Comparison of ENCODE assay signal across 15 cellular contexts in genomic region chr6:4907602-4908001, GRCh38.
DNase-seq lines count a peak whose midpoint lies in the region; ATAC-seq and TF ChIP-seq lines count a peak whose summit lies in the region.
"Had no signal": no experiment of that assay in that cellular context is flagged by ENCODE, and none has a peak within 500 bp of the region (broad histone marks: within the 10 kb centered on the region; RNA-seq: fewer than 3 reads in every experiment).

No MANE protein-coding gene starts in this region.

- H3K9ac ChIP-seq in OCI-LY3 (ENCODE audit: low read length), result peak overlapping the region; percentile 67; the same call in 1 of the 2 replicates

- H3K4me1 ChIP-seq in OCI-LY3 (ENCODE audit: low read length) (peaks cover 55% of the 10 kb centered on the region), Peyer's patch (peaks cover 0 to 27% (median 0%) of the 10 kb centered on the region in 4 donors)
- peaks cover 12% of the 10 kb centered on the region for H3K4me1 ChIP-seq in CD4-positive, alpha-beta memory T cell (ENCODE audit: insufficient read depth, low read length)

- H2AFZ ChIP-seq in OCI-LY3 (ENCODE audit: low read depth, low read length), result no peak overlapping the region

- peak overlapping the region in 6 of 8 donors; percentile 15 to 76 (median 58) for H3K4me3 Mint-ChIP-seq in naive B cell
- peak overlapping the region in 1 of 8 donors; percentile 27 for H3K4me3 Mint-ChIP-seq in CD4-positive, alpha-beta memory T cell

- intact Hi-C loops in CD4-positive, alpha-beta memory T cell (cut with micrococcal nuclease), result no loop called here

- H3K4me2 ChIP-seq in OCI-LY3 (ENCODE audit: low read length), result peak overlapping the region; percentile 97

- peaks cover 34 to 57% (median 55%) of the 10 kb centered on the region in 3 donors for H3K4me1 Mint-ChIP-seq in naive B cell
- H3K4me1 Mint-ChIP-seq in CD4-positive, alpha-beta memory T cell, result peaks cover 26 to 50% (median 44%) of the 10 kb centered on the region in 4 donors

- H3K4me3 ChIP-seq in OCI-LY3 (ENCODE audit: low read length) (peak overlapping the region; percentile 71), Peyer's patch (no peak overlapping the region)
- no peak overlapping the region for H3K4me3 ChIP-seq in CD4-positive, alpha-beta memory T cell (ENCODE audit: low read length in 2 of 2)
- H3K4me3 ChIP-seq: colonic mucosa, esophagus squamous epithelium, left lung had no signal

- H4K20me1 ChIP-seq in OCI-LY3 (ENCODE audit: insufficient read depth, low read length), result peaks cover 5% of the 10 kb centered on the region; the same call in 1 of the 2 replicates

- CTCF ChIA-PET in CD4-positive, alpha-beta memory T cell (lab: Charles Lee; ENCODE audit: partially characterized antibody), result no interaction called here

- no peak for TF ChIP-seq CTCF in OCI-LY3 (IDR thresholded peaks at IDR 0.05; ENCODE audit: low read depth, low read length)
- TF ChIP-seq CTCF in Peyer's patch (IDR thresholded peaks at IDR 0.05), result no peak

- peaks cover 0 to 12% of the 10 kb centered on the region in 2 donors for H3K36me3 Mint-ChIP-seq in naive B cell
- peaks cover 25 to 43% of the 10 kb centered on the region in 2 donors for H3K36me3 Mint-ChIP-seq in CD4-positive, alpha-beta memory T cell

- POLR2A ChIA-PET in CD4-positive, alpha-beta memory T cell (lab: Charles Lee; ENCODE audit: partially characterized antibody), result no interaction called here

- TF ChIP-seq POLR2A in Peyer's patch (IDR thresholded peaks at IDR 0.05), result no peak

- ATAC-seq in GM21367 (IDR thresholded peaks at IDR 0.05; ENCODE audit: unreplicated experiment) (peak; percentile 41), naive B cell (ENCODE audit: low read depth in 2 of 2) (no peak)
- ATAC-seq: left lung had no signal

- peaks cover 12% of the 10 kb centered on the region for H3K36me3 ChIP-seq in OCI-LY3 (replicated peaks; ENCODE audit: low read depth, low read length)
- H3K36me3 ChIP-seq in CD4-positive, alpha-beta memory T cell (ENCODE audit: insufficient read depth, low read length), result no peaks in the 10 kb centered on the region
- no peaks in the 10 kb centered on the region for H3K36me3 ChIP-seq in Peyer's patch
- H3K36me3 ChIP-seq: colonic mucosa had no signal

- no peaks in the 10 kb centered on the region for H3K27me3 ChIP-seq in OCI-LY3 (ENCODE audit: low read depth, low read length)
- no peaks in the 10 kb centered on the region for H3K27me3 ChIP-seq in CD4-positive, alpha-beta memory T cell (ENCODE audit: insufficient read depth, low read length)
- H3K27me3 ChIP-seq in Peyer's patch, result no peaks in the 10 kb centered on the region
- H3K27me3 ChIP-seq: colonic mucosa, esophagus squamous epithelium, left lung had no signal

- peak overlapping the region in 3 of 6 donors; percentile 73 to 93 (median 92) for H3K27ac Mint-ChIP-seq in naive B cell
- H3K27ac Mint-ChIP-seq in CD4-positive, alpha-beta memory T cell, result peak overlapping the region in 2 of 7 donors; percentile 57 to 76

- peak; percentile 16 for DNase-seq in ELR (ENCODE audit: low read depth)
- DNase-seq in naive B cell, result no peak
- no peak for DNase-seq in CD4-positive, alpha-beta memory T cell
- DNase-seq in Peyer's patch, result no peak
- DNase-seq in NCI-H345 treated with DMSO at 0.1 percent for 48 hours (lab: John Stamatoyannopoulos, UW; ENCODE audit: unreplicated experiment), result no peak
- DNase-seq in GOT3 (lab: John Stamatoyannopoulos, UW), result no peak
- DNase-seq: amniotic stem cell; C1 segment of cervical spinal cord; esophagus squamous epithelium; left lung; NCI-H1694 treated with DMSO at 0.1 percent for 48 hours; stimulated activated CD4-positive, alpha-beta T cell treated with anti-CD3 and anti-CD28 coated beads, Interleukin-1b, Interleukin-23, amount 100 ng/mL, for 48 hours had no signal

- H3K27me3 Mint-ChIP-seq in naive B cell, result no peaks in the 10 kb centered on the region
- H3K27me3 Mint-ChIP-seq in CD4-positive, alpha-beta memory T cell, result no peaks in the 10 kb centered on the region

- H3K9me3 ChIP-seq in OCI-LY3 (ENCODE audit: insufficient read depth, low read length), result no peaks in the 10 kb centered on the region
- no peaks in the 10 kb centered on the region for H3K9me3 ChIP-seq in CD4-positive, alpha-beta memory T cell (ENCODE audit: control insufficient read depth in 1 of 2, low read length in 2 of 2)
- no peaks in the 10 kb centered on the region for H3K9me3 ChIP-seq in Peyer's patch
- H3K9me3 ChIP-seq: colonic mucosa, esophagus squamous epithelium, left lung had no signal

- H3K9me3 Mint-ChIP-seq in naive B cell, result peaks cover 0 to 2% (median 0%) of the 10 kb centered on the region in 7 donors
- peaks cover 0 to 3% (median 0%) of the 10 kb centered on the region in 8 donors for H3K9me3 Mint-ChIP-seq in CD4-positive, alpha-beta memory T cell

- H3K27ac ChIP-seq in OCI-LY3 (ENCODE audit: low read length) (peak overlapping the region; percentile 85), Peyer's patch (no peak overlapping the region)
- no peak overlapping the region for H3K27ac ChIP-seq in CD4-positive, alpha-beta memory T cell (ENCODE audit: low read depth, low read length)
- H3K27ac ChIP-seq: esophagus squamous epithelium, left lung had no signal

- peaks cover 68% of the 10 kb centered on the region for H3K79me2 ChIP-seq in OCI-LY3 (ENCODE audit: low read length)
